9 cellular contexts compared by ENCODE assay signal in the genomic region with DNA sequence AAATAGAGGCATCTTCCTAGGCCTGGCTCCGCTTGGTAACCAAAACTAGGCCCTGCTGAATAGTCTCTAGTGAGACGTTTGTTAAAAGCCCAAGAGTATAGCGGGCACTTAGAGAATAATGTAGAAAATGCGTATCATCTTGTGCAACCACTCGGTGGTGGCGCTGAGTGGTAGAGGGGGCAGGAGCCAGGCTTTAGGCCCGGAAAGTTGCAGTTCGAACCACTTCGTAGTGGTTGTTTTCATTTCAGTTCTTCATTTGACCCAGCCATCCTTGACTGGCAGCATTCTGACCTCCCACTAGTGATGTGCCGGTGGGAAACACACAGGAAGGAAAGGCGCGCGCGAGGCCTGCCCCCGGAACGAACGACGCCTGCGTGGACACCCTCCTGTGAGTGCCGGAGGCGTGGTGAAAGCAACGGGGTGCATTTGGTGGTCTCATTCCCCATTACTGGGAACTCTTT. TPM values are rescaled to one million over a fixed set of nuclear protein-coding genes. Genes with fewer than 3 reads are reported as not detected.
DNase-seq lines count a peak whose midpoint lies in the region; ATAC-seq lines count a peak whose summit lies in the region.
"Had no signal": no experiment of that assay in that cellular context is flagged by ENCODE, and none has a peak within 500 bp of the region (broad histone marks: within the 10 kb centered on the region; RNA-seq: fewer than 3 reads in every experiment).

No MANE protein-coding gene starts in this region.

- H3K79me1 ChIP-seq in mesenchymal stem cell (replicated peaks; ENCODE audit: low read length, poor library complexity, severe bottlenecking): no peaks in the 10 kb centered on the region

- H2BK15ac ChIP-seq in mesenchymal stem cell (ENCODE audit: low read depth, poor library complexity, severe bottlenecking): no peak overlapping the region

- H3K27ac ChIP-seq in mesenchymal stem cell (ENCODE audit: low read length, poor library complexity, severe bottlenecking): no peak overlapping the region

- intact Hi-C loops in posterior vena cava (cut with DNase I) (no loop called here), Right ventricle myocardium inferior (cut with DNase I) (no loop called here)

- H3K4me3 Mint-ChIP-seq in activated naive CD8-positive, alpha-beta T cell treated with anti-CD3 and anti-CD28 coated beads for 36 hours: peak overlapping the region; percentile 74

- H4K8ac ChIP-seq in mesenchymal stem cell (ENCODE audit: low read length): peak overlapping the region; percentile 76

- H3K4me2 ChIP-seq in mesenchymal stem cell (ENCODE audit: low read length, poor library complexity, severe bottlenecking): peak overlapping the region; percentile 80

- H2AFZ ChIP-seq in mesenchymal stem cell (ENCODE audit: low read depth, low read length): no peak overlapping the region

- H3K36me3 ChIP-seq in mesenchymal stem cell (ENCODE audit: control insufficient read depth in 1 of 2, insufficient read depth in 2 of 2, low read depth in 1 of 2, low read length in 2 of 2): no peaks in the 10 kb centered on the region

- peaks cover 2% of the 10 kb centered on the region for H3K36me3 Mint-ChIP-seq in activated naive CD8-positive, alpha-beta T cell treated with anti-CD3 and anti-CD28 coated beads for 36 hours

- no peak overlapping the region for H4K91ac ChIP-seq in mesenchymal stem cell (ENCODE audit: low read length)

- H3K4ac ChIP-seq in mesenchymal stem cell (ENCODE audit: low read depth in 1 of 2, low read length in 2 of 2): no peak overlapping the region

- WGBS in mesenchymal stem cell: 26% methylated on average over 22 of the region's 22 CpGs

- peaks cover 0 to 10% of the 10 kb centered on the region in 2 experiments for H3K27me3 ChIP-seq in mesenchymal stem cell (ENCODE audit: control insufficient read depth in 1 of 2, insufficient read depth in 1 of 2, low read length in 2 of 2)

- H2AK5ac ChIP-seq in mesenchymal stem cell (ENCODE audit: low read length, severe bottlenecking): no peak overlapping the region

- H3K27me3 Mint-ChIP-seq in activated naive CD8-positive, alpha-beta T cell treated with anti-CD3 and anti-CD28 coated beads for 36 hours: peaks cover 73% of the 10 kb centered on the region

- DNase-seq in ELF-1 (ENCODE audit: low read depth, low spot score) (peak; percentile 77), MV-4-11 (lab: John Stamatoyannopoulos, UW) (peak; percentile 13), mesenchymal stem cell (no peak), posterior vena cava (ENCODE audit: low spot score) (no peak), Right ventricle myocardium inferior (ENCODE audit: missing footprints) (no peak), pons (ENCODE audit: low spot score) (no peak)
- DNase-seq in activated naive CD8-positive, alpha-beta T cell treated with anti-CD3 and anti-CD28 coated beads for 36 hours: peak; percentile 24

- H3K4me1 ChIP-seq in mesenchymal stem cell (ENCODE audit: control insufficient read depth, insufficient read depth, low read depth, low read length): peaks cover 8% of the 10 kb centered on the region

- no peak overlapping the region for H3K18ac ChIP-seq in mesenchymal stem cell (ENCODE audit: low read depth in 1 of 2, low read length in 2 of 2)

- H2BK120ac ChIP-seq in mesenchymal stem cell (ENCODE audit: low read depth, low read length): no peak overlapping the region

- peak overlapping the region; percentile 54 to 71 for H3K4me3 ChIP-seq in mesenchymal stem cell (ENCODE audit: insufficient read depth in 1 of 2, low read depth in 1 of 2, low read length in 2 of 2)

- H3K4me1 Mint-ChIP-seq in activated naive CD8-positive, alpha-beta T cell treated with anti-CD3 and anti-CD28 coated beads for 36 hours: peaks cover 23% of the 10 kb centered on the region

- H3K23ac ChIP-seq in mesenchymal stem cell (ENCODE audit: low read length in 2 of 2): no peak overlapping the region

- ATAC-seq in HG02973 (IDR thresholded peaks at IDR 0.05; ENCODE audit: unreplicated experiment) (no peak), Right ventricle myocardium inferior (no peak)

- no peak overlapping the region for H2BK5ac ChIP-seq in mesenchymal stem cell (ENCODE audit: low read depth, low read length, poor library complexity, severe bottlenecking)

- peaks cover 5% of the 10 kb centered on the region for H3K9me3 Mint-ChIP-seq in activated naive CD8-positive, alpha-beta T cell treated with anti-CD3 and anti-CD28 coated beads for 36 hours

- peak overlapping the region; percentile 74 for H3K27ac Mint-ChIP-seq in activated naive CD8-positive, alpha-beta T cell treated with anti-CD3 and anti-CD28 coated beads for 36 hours

- H3K9me3 ChIP-seq in mesenchymal stem cell (ENCODE audit: control insufficient read depth, low read length): no peaks in the 10 kb centered on the region

- no peak overlapping the region for H2BK12ac ChIP-seq in mesenchymal stem cell (ENCODE audit: low read length in 2 of 2)

- H3K14ac ChIP-seq in mesenchymal stem cell (ENCODE audit: low read length in 2 of 2): no peak overlapping the region

- peak overlapping the region; percentile 41 for H3K9ac ChIP-seq in mesenchymal stem cell (ENCODE audit: low read length)

RNA-seq across cellular contexts. Expression of a gene that starts 18.0 kb away (rescaled TPM):
- total RNA-seq in activated naive CD8-positive, alpha-beta T cell treated with anti-CD3 and anti-CD28 coated beads for 36 hours: not detected
- not detected for polyA plus RNA-seq in mesenchymal stem cell (2013, experiment 1 of 2)
- polyA plus RNA-seq in mesenchymal stem cell (2013, experiment 2 of 2): not detected
- not detected for total RNA-seq in posterior vena cava
- not detected for total RNA-seq in Right ventricle myocardium inferior
- total RNA-seq: subcutaneous adipose tissue had no signal

RNA-seq across cellular contexts. Expression of a gene that starts 28.1 kb away (rescaled TPM):
- total RNA-seq in activated naive CD8-positive, alpha-beta T cell treated with anti-CD3 and anti-CD28 coated beads for 36 hours: not detected
- not detected for polyA plus RNA-seq in mesenchymal stem cell (2013, experiment 1 of 2)
- not detected for polyA plus RNA-seq in mesenchymal stem cell (2013, experiment 2 of 2)
- not detected for total RNA-seq in posterior vena cava
- not detected for total RNA-seq in Right ventricle myocardium inferior
- total RNA-seq: subcutaneous adipose tissue had no signal

Comparison
In these comparisons a context has a peak if more than half of its experiments do, and no peak if none do; other contexts are left out.
1. DNase-seq: peak in ELF-1 (single experiment), MV-4-11 (single experiment) and activated naive CD8-positive, alpha-beta T cell treated with anti-CD3 and anti-CD28 coated beads for 36 hours (single experiment); none in mesenchymal stem cell (single experiment), posterior vena cava (single experiment), Right ventricle myocardium inferior (single experiment) and pons (single experiment).